ENCODE assay signal across 1 cellular context in genomic region chr15:43483306-43484128, GRCh38.
TF ChIP-seq lines count a peak whose summit lies in the region.

No MANE protein-coding gene starts in this region.

TF ChIP-seq in IMR-90, 13 proteins besides CTCF, POLR2A, EP300 and RAD21:
- no peak for TF ChIP-seq CHD1 (IDR thresholded peaks at IDR 0.05; ENCODE audit: low read depth, low read length)
- TF ChIP-seq SMC3 (IDR thresholded peaks at IDR 0.05; ENCODE audit: low read depth, low read length), result peak; percentile 25; the same call in 1 of the 2 replicates
